22 cellular contexts compared by ENCODE assay signal in genomic region chr5:110270-110888, GRCh38. TPM values are rescaled to one million over a fixed set of nuclear protein-coding genes. Genes with fewer than 3 reads are reported as not detected.
"Had no signal": no experiment of that assay in that cellular context is flagged by ENCODE, and none has a peak within 500 bp of the region (broad histone marks: within the 10 kb centered on the region; RNA-seq: fewer than 3 reads in every experiment).

No MANE protein-coding gene starts in this region.

- H3K4me3 ChIP-seq: coronary artery, heart right ventricle, stomach, thoracic aorta, transverse colon, uterus had no signal

- H3K9me3 ChIP-seq: heart right ventricle, stomach, thoracic aorta, transverse colon, uterus had no signal

- H3K27ac Mint-ChIP-seq: endodermal cell; naive thymus-derived CD4-positive, alpha-beta T cell had no signal

- H3K4me1 ChIP-seq: heart right ventricle, stomach, transverse colon, uterus had no signal

- H3K36me3 ChIP-seq: heart right ventricle, thoracic aorta, transverse colon, uterus had no signal

- H3K4me1 Mint-ChIP-seq: naive thymus-derived CD4-positive, alpha-beta T cell had no signal

- H3K36me3 Mint-ChIP-seq: naive thymus-derived CD4-positive, alpha-beta T cell had no signal

- FAIRE-seq: frontal cortex, islet of Langerhans, small intestine had no signal

- DNase-seq: effector CD4-positive, alpha-beta T cell; endodermal cell; heart right ventricle; hypothalamus; kidney glomerular epithelial cell; mammary epithelial cell; naive thymus-derived CD4-positive, alpha-beta T cell; nephron progenitor cell; stimulated activated CD4-positive, alpha-beta T cell treated with anti-CD3 and anti-CD28 coated beads, Interleukin-12 subunit alpha, Interleukin-12 subunit beta, amount 100 ng/mL, for 4 hours; stimulated activated naive CD4-positive, alpha-beta T cell; stomach; substantia nigra; transverse colon; uterus had no signal

- H3K27ac ChIP-seq: coronary artery, heart right ventricle, stomach, thoracic aorta, transverse colon, uterus had no signal

- H3K4me3 Mint-ChIP-seq: endodermal cell; naive thymus-derived CD4-positive, alpha-beta T cell; nephron progenitor cell had no signal

- ATAC-seq: heart right ventricle; naive thymus-derived CD4-positive, alpha-beta T cell had no signal

- H3K27me3 ChIP-seq: uterus had no signal

RNA-seq across cellular contexts. Expression of gene PLEKHG4B, which starts 18.4 kb away (rescaled TPM):
- total RNA-seq: dermis microvascular lymphatic vessel endothelial cell, mesenteric fat pad, pulmonary artery endothelial cell had no signal
- polyA plus RNA-seq: naive thymus-derived CD4-positive, alpha-beta T cell had no signal
